In the genomic region with DNA sequence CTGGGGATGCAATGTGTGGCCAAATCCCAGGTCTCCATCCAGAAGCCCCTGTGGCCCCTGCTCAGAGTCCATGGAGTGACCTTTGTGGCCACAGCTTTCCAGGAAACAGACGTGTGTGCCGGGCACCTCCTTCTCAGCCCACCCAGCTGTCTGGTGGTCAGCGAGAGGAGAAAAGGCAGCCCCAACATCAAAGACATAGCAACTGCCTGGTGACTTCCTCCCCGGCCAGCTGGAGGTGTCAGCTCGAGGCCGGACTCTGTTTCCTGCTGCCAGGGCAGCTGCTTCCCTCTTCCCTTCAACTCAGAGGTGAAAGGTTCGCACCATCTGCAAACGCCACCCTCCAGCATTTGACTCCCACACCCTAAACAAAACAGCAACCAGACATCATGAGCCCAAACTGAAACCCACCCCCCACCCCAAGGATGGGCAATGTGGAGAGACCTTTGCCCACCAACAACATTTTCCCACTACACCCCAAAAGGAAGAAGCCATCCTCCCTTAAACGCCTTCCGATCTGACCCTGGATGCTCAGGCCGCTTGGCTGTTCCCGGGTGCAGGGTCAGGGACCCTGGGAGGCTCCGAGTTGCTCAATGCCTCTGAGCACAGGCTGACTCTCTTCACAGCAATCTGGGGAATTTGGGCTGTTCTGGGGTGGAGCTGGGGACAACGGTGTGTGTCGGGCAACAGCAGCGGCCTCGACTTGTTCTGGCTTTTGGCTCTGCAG, we compare ENCODE assay signal across 1 cellular context.
TF ChIP-seq lines count a peak whose summit lies in the region.

No MANE protein-coding gene starts in this region.

TF ChIP-seq in HepG2, 621 proteins besides CTCF, POLR2A, EP300 and RAD21 (continued from another document):
- TF ChIP-seq, protein P1, sequence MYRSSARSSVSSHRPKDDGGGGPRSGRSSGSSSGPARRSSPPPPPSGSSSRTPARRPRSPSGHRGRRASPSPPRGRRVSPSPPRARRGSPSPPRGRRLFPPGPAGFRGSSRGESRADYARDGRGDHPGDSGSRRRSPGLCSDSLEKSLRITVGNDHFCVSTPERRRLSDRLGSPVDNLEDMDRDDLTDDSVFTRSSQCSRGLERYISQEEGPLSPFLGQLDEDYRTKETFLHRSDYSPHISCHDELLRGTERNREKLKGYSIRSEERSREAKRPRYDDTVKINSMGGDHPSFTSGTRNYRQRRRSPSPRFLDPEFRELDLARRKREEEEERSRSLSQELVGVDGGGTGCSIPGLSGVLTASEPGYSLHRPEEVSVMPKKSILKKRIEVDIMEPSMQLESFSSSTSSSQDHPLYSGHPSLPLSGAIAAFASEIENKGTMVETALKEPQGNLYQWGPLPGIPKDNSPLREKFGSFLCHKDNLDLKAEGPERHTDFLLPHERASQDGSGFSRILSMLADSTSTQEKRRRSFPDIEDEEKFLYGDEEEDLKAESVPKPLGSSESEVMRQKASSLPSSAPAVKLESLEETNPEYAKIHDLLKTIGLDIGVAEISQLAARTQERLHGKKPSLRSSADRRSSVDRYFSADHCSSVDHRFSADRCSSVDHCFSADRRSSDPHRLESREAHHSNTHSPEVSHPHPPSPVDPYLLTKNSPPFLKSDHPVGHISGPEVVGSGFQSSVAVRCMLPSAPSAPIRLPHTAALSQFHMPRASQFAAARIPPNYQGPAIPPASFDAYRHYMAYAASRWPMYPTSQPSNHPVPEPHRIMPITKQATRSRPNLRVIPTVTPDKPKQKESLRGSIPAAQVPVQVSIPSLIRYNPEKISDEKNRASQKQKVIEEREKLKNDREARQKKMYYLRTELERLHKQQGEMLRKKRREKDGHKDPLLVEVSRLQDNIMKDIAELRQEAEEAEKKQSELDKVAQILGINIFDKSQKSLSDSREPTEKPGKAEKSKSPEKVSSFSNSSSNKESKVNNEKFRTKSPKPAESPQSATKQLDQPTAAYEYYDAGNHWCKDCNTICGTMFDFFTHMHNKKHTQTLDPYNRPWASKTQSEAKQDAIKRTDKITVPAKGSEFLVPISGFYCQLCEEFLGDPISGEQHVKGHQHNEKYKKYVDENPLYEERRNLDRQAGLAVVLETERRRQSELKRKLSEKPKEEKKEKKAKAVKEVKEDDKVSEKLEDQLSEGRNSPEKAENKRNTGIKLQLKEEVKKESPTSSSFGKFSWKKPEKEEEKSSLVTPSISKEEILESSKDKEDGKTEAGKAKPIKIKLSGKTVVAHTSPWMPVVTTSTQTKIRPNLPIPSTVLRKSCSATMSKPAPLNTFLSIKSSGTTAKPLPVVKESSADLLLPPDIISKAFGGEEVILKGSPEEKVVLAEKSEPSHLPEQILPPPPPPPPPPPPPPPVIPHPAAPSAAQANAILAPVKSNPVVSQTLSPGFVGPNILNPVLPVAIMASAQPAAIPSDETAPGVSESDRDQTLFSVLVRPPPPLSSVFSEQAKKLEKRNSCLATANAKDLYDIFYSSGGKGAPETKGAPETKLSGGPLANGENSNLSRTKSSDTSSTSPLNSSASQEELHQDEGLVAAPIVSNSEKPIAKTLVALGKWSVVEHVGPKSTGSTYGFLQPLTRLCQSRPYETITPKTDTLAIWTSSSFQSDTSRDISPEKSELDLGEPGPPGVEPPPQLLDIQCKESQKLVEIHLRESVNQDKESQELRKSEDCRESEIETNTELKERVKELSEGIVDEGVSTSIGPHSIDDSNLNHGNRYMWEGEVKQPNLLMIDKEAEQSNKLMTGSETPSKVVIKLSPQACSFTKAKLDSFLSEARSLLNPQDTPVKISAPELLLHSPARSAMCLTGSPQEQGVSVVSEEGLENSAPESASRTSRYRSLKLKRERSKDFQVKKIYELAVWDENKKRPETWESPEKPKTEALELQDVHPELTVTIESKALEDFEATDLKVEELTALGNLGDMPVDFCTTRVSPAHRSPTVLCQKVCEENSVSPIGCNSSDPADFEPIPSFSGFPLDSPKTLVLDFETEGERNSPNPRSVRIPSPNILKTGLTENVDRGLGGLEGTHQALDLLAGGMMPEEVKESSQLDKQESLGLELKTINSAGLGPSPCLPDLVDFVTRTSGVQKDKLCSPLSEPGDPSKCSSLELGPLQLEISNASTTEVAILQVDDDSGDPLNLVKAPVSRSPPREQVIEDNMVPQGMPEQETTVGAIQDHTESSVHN (CRISPR knock-in tag; IDR thresholded peaks at IDR 0.05), result no peak
- no peak for TF ChIP-seq MEIS1 (CRISPR knock-in tag; IDR thresholded peaks at IDR 0.05; ENCODE audit: borderline replicate concordance)
- TF ChIP-seq, protein P2, sequence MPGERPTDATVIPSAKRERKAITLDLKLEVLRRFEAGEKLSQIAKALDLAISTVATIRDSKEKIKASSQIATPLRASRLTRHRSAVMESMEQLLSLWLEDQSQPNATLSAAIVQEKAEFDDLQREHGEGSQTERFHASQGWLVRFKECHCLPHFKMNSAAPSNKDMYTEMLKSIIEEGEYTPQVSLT (CRISPR knock-in tag; IDR thresholded peaks at IDR 0.05; ENCODE audit: borderline replicate concordance, low read depth), result no peak
- no peak for TF ChIP-seq NR1H2 (CRISPR knock-in tag; IDR thresholded peaks at IDR 0.05; ENCODE audit: borderline replicate concordance, low read depth)
- peak; percentile 79 for TF ChIP-seq NR2F6 (IDR thresholded peaks at IDR 0.05)
- peak; percentile 88 for TF ChIP-seq NR2F6 (CRISPR knock-in tag; IDR thresholded peaks at IDR 0.05)
- 0 out of 2 replicates have a peak, but pooled peaks have one; percentile 54 for TF ChIP-seq ZMYM2 (CRISPR knock-in tag; IDR thresholded peaks at IDR 0.05)
- TF ChIP-seq HIVEP1 (CRISPR knock-in tag; IDR thresholded peaks at IDR 0.05), result peak; percentile 54
- no peak for TF ChIP-seq XRCC5 (optimal IDR thresholded peaks at IDR 0.05; ENCODE audit: low read length)
- TF ChIP-seq FOXK1 (CRISPR knock-in tag; IDR thresholded peaks at IDR 0.05; ENCODE audit: borderline replicate concordance, low read depth), result peak; percentile 61; the same call in 1 of the 2 replicates
- no peak for TF ChIP-seq ZC3H13 (CRISPR knock-in tag; IDR thresholded peaks at IDR 0.05)
- 0 out of 2 replicates have a peak, but pooled peaks have one; percentile 43 for TF ChIP-seq ZNF792 (CRISPR knock-in tag; IDR thresholded peaks at IDR 0.05)
- TF ChIP-seq ZNF543 (CRISPR knock-in tag; IDR thresholded peaks at IDR 0.05), result no peak
- TF ChIP-seq IRX3 (CRISPR knock-in tag; IDR thresholded peaks at IDR 0.05; ENCODE audit: borderline replicate concordance, low read depth), result no peak
